In genomic region chr16:11413907-11414595, GRCh38 we compare ENCODE assay signal across 22 cellular contexts.
"Had no signal": no experiment of that assay in that cellular context is flagged by ENCODE, and none has a peak within 500 bp of the region (broad histone marks: within the 10 kb centered on the region; RNA-seq: fewer than 3 reads in every experiment).

No MANE protein-coding gene starts in this region.

- H3K4me3 ChIP-seq: colonic mucosa, esophagus squamous epithelium, lung, pancreas, smooth muscle cell, stomach, tibial artery had no signal

- H3K4me2 ChIP-seq: smooth muscle cell had no signal

- H3K27ac Mint-ChIP-seq: dendritic cell treated with granulocyte-macrophage colony-stimulating factor and Interleukin-4, amounts not matched to agents 40 ng/mL and 50 ng/mL, for 4 days; memory B cell; natural killer cell; type B pancreatic cell had no signal

- H3K4me1 ChIP-seq: colonic mucosa, esophagus squamous epithelium, pancreas had no signal

- H3K27ac ChIP-seq: colonic mucosa, esophagus squamous epithelium, pancreas, stomach, tibial artery had no signal

- H3K9me3 ChIP-seq: colonic mucosa, esophagus squamous epithelium, pancreas, stomach, tibial artery had no signal

- H3K27me3 Mint-ChIP-seq: central memory CD8-positive, alpha-beta T cell; type B pancreatic cell had no signal

- H3K36me3 ChIP-seq: colonic mucosa, esophagus squamous epithelium, pancreas, stomach, tibial artery had no signal

- H3K36me3 Mint-ChIP-seq: memory B cell, natural killer cell, type B pancreatic cell had no signal

- DNase-seq: colonic mucosa; effector CD8-positive, alpha-beta T cell; erythroblast; esophagus squamous epithelium; kidney; natural killer cell; nucleus accumbens; pancreas; stimulated activated CD4-positive, alpha-beta T cell treated with anti-CD3 and anti-CD28 coated beads, Interleukin-12 subunit alpha, Interleukin-12 subunit beta, amount 100 ng/mL, for 4 hours; stimulated activated CD4-positive, alpha-beta T cell treated with anti-CD3 and anti-CD28 coated beads, Interleukin-1b, Interleukin-23, amount 100 ng/mL, for 48 hours; stimulated activated CD4-positive, alpha-beta T cell treated with anti-CD3 and anti-CD28 coated beads, Interleukin-4, amount 100 ng/mL, for 1 hour; stimulated activated CD8-positive, alpha-beta memory T cell treated with anti-CD3 and anti-CD28 coated beads, Interleukin-4, amount 100 ng/mL, for 48 hours; stimulated activated naive CD4-positive, alpha-beta T cell treated with Interleukin-2 at 50 U/mL for 16 hours; stomach; tibial artery had no signal

- H3K4me3 Mint-ChIP-seq: central memory CD8-positive, alpha-beta T cell; dendritic cell treated with granulocyte-macrophage colony-stimulating factor and Interleukin-4, amounts not matched to agents 40 ng/mL and 50 ng/mL, for 4 days; memory B cell; natural killer cell; neural crest cell; type B pancreatic cell had no signal

- H3K4me1 Mint-ChIP-seq: central memory CD8-positive, alpha-beta T cell; memory B cell had no signal

- H3K27me3 ChIP-seq: colonic mucosa, esophagus squamous epithelium, pancreas, stomach, tibial artery had no signal

- H3K9me3 Mint-ChIP-seq: central memory CD8-positive, alpha-beta T cell; dendritic cell treated with granulocyte-macrophage colony-stimulating factor and Interleukin-4, amounts not matched to agents 40 ng/mL and 50 ng/mL, for 4 days; memory B cell; natural killer cell; neural crest cell; type B pancreatic cell had no signal
